Comparison of ENCODE assay signal across 23 cellular contexts in genomic region chr1:229863651-229864545, GRCh38.
A peak's percentile ranks its signal among the peaks of the same experiment; 100 is the strongest.
DNase-seq lines count a peak whose midpoint lies in the region; ATAC-seq and TF ChIP-seq lines count a peak whose summit lies in the region.
"Had no signal": no experiment of that assay in that cellular context is flagged by ENCODE, and none has a peak within 500 bp of the region (broad histone marks: within the 10 kb centered on the region; RNA-seq: fewer than 3 reads in every experiment).

No MANE protein-coding gene starts in this region.

- TF ChIP-seq POLR2A in esophagus muscularis mucosa (IDR thresholded peaks at IDR 0.05; ENCODE audit: low read depth), result no peak

- H3K9me3 ChIP-seq in esophagus muscularis mucosa (no peaks in the 10 kb centered on the region), mucosa of descending colon (no peaks in the 10 kb centered on the region), skeletal muscle satellite cell (replicated peaks; ENCODE audit: low read length) (no peaks in the 10 kb centered on the region)
- H3K9me3 ChIP-seq: lower lobe of right lung, MG63, pancreas had no signal

- no peak overlapping the region for H3K9ac ChIP-seq in skeletal muscle satellite cell (ENCODE audit: low read depth, low read length)
- H3K9ac ChIP-seq: BLaER1 treated with 17β-estradiol and CSF1 and Interleukin-3, amounts not matched to agents 10 nM and 100 nM had no signal

- no peaks in the 10 kb centered on the region for H3K36me3 ChIP-seq in esophagus muscularis mucosa
- no peaks in the 10 kb centered on the region for H3K36me3 ChIP-seq in mucosa of descending colon (ENCODE audit: low read depth)
- H3K36me3 ChIP-seq in skeletal muscle satellite cell (ENCODE audit: insufficient read depth, low read length), result no peaks in the 10 kb centered on the region
- H3K36me3 ChIP-seq: BLaER1 treated with 17β-estradiol and CSF1 and Interleukin-3, amounts not matched to agents 10 nM and 100 nM; lower lobe of right lung; MG63; pancreas had no signal

- H3K4me3 ChIP-seq in esophagus muscularis mucosa, result no peak overlapping the region
- H3K4me3 ChIP-seq in mucosa of descending colon, result no peak overlapping the region
- H3K4me3 ChIP-seq in skeletal muscle satellite cell (ENCODE audit: low read length), result no peak overlapping the region
- H3K4me3 ChIP-seq: BLaER1 treated with 17β-estradiol and CSF1 and Interleukin-3, amounts not matched to agents 10 nM and 100 nM; coronary artery; GM23338; hepatocyte; lower lobe of right lung; MG63; pancreas; smooth muscle cell had no signal

- DNase-seq in G401 (ENCODE audit: low spot score) (peak; percentile 21), esophagus muscularis mucosa (ENCODE audit: extremely low spot score) (no peak), mucosa of descending colon (peak in 1 of 3 donors; percentile 12), NCI-H1105 treated with DMSO at 0.1 percent for 48 hours (lab: John Stamatoyannopoulos, UW) (no peak), DMS53 treated with DMSO at 0.1 percent for 48 hours (lab: John Stamatoyannopoulos, UW; ENCODE audit: unreplicated experiment) (no peak)
- DNase-seq: activated CD4-positive, alpha-beta T cell treated with anti-CD3 and anti-CD28 coated beads for 4 hours; Calu3; EL; lower lobe of right lung; MG63; NCI-H748 treated with DMSO at 0.1 percent for 48 hours; pancreas; stimulated activated CD4-positive, alpha-beta T cell treated with anti-CD3 and anti-CD28 coated beads, Interleukin-2, amount 100 ng/mL, for 48 hours; T-cell had no signal

- intact Hi-C loops in esophagus muscularis mucosa (cut with DNase I) (no loop called here), mucosa of descending colon (cut with DNase I, micrococcal nuclease) (no loop called here)

- TF ChIP-seq CTCF in esophagus muscularis mucosa (IDR thresholded peaks at IDR 0.05), result no peak
- no peak for TF ChIP-seq CTCF in mucosa of descending colon (IDR thresholded peaks at IDR 0.05)

- ATAC-seq in mucosa of descending colon, result peak; percentile 11
- ATAC-seq in GM21528 (IDR thresholded peaks at IDR 0.05; ENCODE audit: low FRiP score, unreplicated experiment), result no peak
- no peak for ATAC-seq in HG03457 (IDR thresholded peaks at IDR 0.05; ENCODE audit: unreplicated experiment)
- ATAC-seq: activated naive CD4-positive, alpha-beta T cell treated with anti-CD3 and anti-CD28 coated beads, Interleukin-2, amount 50 U/mL, for 72 hours; GM23338; lower lobe of right lung; pancreas; T-cell had no signal

- in situ Hi-C loops in G401 (cut with HindIII; ENCODE audit: low sequenced_read_pairs), result no loop called here

- H3K27me3 ChIP-seq in esophagus muscularis mucosa, result no peaks in the 10 kb centered on the region
- H3K27me3 ChIP-seq in skeletal muscle satellite cell (ENCODE audit: control insufficient read depth, insufficient read depth, low read length), result no peaks in the 10 kb centered on the region
- H3K27me3 ChIP-seq: BLaER1 treated with 17β-estradiol and CSF1 and Interleukin-3, amounts not matched to agents 10 nM and 100 nM; hepatocyte; MG63; pancreas had no signal

- peak overlapping the region; percentile 6 for H3K4me2 ChIP-seq in skeletal muscle satellite cell (ENCODE audit: low read length)
- H3K4me2 ChIP-seq: BLaER1 treated with 17β-estradiol and CSF1 and Interleukin-3, amounts not matched to agents 10 nM and 100 nM; GM23338; hepatocyte; smooth muscle cell had no signal

- H3K4me1 ChIP-seq in esophagus muscularis mucosa, result peaks cover 18 to 39% (median 36%) of the 10 kb centered on the region in 4 donors
- no peaks in the 10 kb centered on the region for H3K4me1 ChIP-seq in mucosa of descending colon (ENCODE audit: low read depth)
- peaks cover 25% of the 10 kb centered on the region for H3K4me1 ChIP-seq in skeletal muscle satellite cell (ENCODE audit: control insufficient read depth, insufficient read depth, low read length)
- H3K4me1 ChIP-seq: BLaER1 treated with 17β-estradiol and CSF1 and Interleukin-3, amounts not matched to agents 10 nM and 100 nM; lower lobe of right lung; pancreas had no signal

- no peak for TF ChIP-seq EP300 in esophagus muscularis mucosa (IDR thresholded peaks at IDR 0.05)

- peak overlapping the region; percentile 20 to 66 (median 48) for H3K27ac ChIP-seq in esophagus muscularis mucosa (replicated peaks in 1 of 4)
- H3K27ac ChIP-seq: BLaER1 treated with 17β-estradiol and CSF1 and Interleukin-3, amounts not matched to agents 10 nM and 100 nM; coronary artery; hepatocyte; lower lobe of right lung; pancreas had no signal

- 78% methylated on average over 14 of the region's 16 CpGs for WGBS in esophagus muscularis mucosa
